In the genomic region with DNA sequence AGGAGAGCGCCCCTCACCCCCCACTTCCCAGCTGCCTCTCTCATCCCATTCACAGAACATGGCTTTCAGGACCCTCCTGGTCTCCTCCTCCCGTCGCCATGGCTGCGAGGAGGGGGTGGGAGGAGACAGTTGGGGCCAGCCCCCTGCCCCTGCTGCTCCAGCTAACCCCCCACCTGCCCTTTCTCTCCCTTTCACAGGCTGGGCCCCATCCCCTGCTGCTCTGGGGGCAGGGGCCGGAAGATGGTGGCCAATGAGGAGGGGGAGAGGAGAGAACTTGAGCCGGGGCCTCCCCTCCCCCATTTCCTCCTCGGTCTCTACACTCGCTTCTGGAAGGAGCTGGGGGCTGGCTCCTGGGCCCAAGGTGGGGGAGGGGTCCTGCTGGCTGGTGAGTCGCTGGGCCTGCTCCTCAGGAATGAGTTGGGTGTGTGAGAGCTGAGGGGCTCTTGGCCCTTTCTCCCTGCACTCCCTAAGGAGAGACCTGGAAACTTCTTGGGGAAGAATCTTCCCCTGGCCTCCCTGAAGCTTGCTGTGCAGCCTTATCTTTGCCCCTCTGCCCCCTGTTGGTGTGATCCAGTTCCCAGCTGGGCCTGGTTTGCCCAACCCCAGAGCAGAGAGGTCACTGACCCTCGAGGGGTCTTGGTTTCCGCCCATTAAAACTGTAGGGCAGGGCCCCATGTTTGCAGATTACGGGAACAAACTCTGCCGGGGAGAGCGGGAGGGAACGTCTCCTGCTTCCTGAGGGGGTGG, we compare ENCODE assay signal across 8 cellular contexts. TPM values are rescaled to one million over a fixed set of nuclear protein-coding genes. Genes with fewer than 3 reads are reported as not detected.
DNase-seq lines count a peak whose midpoint lies in the region; ATAC-seq, FAIRE-seq and TF ChIP-seq lines count a peak whose summit lies in the region.

No MANE protein-coding gene starts in this region.

- no peak for ATAC-seq in activated naive CD8-positive, alpha-beta T cell treated with anti-CD3 and anti-CD28 coated beads, Interleukin-2, amount 50 U/mL, for 24 hours
- ATAC-seq in GM19023 (IDR thresholded peaks at IDR 0.05; ENCODE audit: unreplicated experiment) (no peak), HG03097 (IDR thresholded peaks at IDR 0.05; ENCODE audit: low FRiP score, unreplicated experiment) (no peak), GM18861 (IDR thresholded peaks at IDR 0.05; ENCODE audit: unreplicated experiment) (no peak)

- DNase-seq in A172 (ENCODE audit: low spot score): peak; percentile 22
- no peak for DNase-seq in HFF-Myc (ENCODE audit: extremely low read depth, low read depth)
- no peak for DNase-seq in activated naive CD8-positive, alpha-beta T cell treated with anti-CD3 and anti-CD28 coated beads, Interleukin-2, amount 50 U/mL, for 24 hours
- no peak for DNase-seq in kidney
- peak; percentile 96 for DNase-seq in type B pancreatic cell (ENCODE audit: extremely low spot score, unreplicated experiment)

- H3K9me3 Mint-ChIP-seq in activated naive CD8-positive, alpha-beta T cell treated with anti-CD3 and anti-CD28 coated beads, Interleukin-2, amount 50 U/mL, for 24 hours: no peaks in the 10 kb centered on the region
- no peaks in the 10 kb centered on the region for H3K9me3 Mint-ChIP-seq in type B pancreatic cell

- H3K36me3 Mint-ChIP-seq in activated naive CD8-positive, alpha-beta T cell treated with anti-CD3 and anti-CD28 coated beads, Interleukin-2, amount 50 U/mL, for 24 hours (ENCODE audit: low read depth): no peaks in the 10 kb centered on the region
- H3K36me3 Mint-ChIP-seq in type B pancreatic cell: peaks cover 17% of the 10 kb centered on the region

- H3K9me3 ChIP-seq in kidney (ENCODE audit: control insufficient read depth in 1 of 2, low read length in 2 of 2): no peaks in the 10 kb centered on the region

- no peak for FAIRE-seq in kidney (lab: Jason Lieb, UNC)

- peak overlapping the region; percentile 97 for H3K4me3 ChIP-seq in HFF-Myc (replicated peaks; ENCODE audit: low read depth, low read length)
- peak overlapping the region; percentile 79 to 93 for H3K4me3 ChIP-seq in kidney (ENCODE audit: low read length in 2 of 2)

- peaks cover 0 to 12% of the 10 kb centered on the region in 2 donors for H3K4me1 ChIP-seq in kidney (ENCODE audit: control insufficient read depth in 1 of 2, insufficient read depth in 1 of 2, low read depth in 1 of 2, low read length in 2 of 2)

- peak overlapping the region; percentile 82 for H3K4me3 Mint-ChIP-seq in activated naive CD8-positive, alpha-beta T cell treated with anti-CD3 and anti-CD28 coated beads, Interleukin-2, amount 50 U/mL, for 24 hours
- H3K4me3 Mint-ChIP-seq in type B pancreatic cell: peak overlapping the region; percentile 98

- intact Hi-C loops in kidney (cut with DNase I): loop anchor here (5.0 kb wide), 1 partner anchor 182 kb away; no protein-coding TSS in a partner anchor

- H3K27ac ChIP-seq in kidney (ENCODE audit: low read depth in 2 of 2, low read length in 2 of 2): peak overlapping the region in 1 of 2 donors; percentile 48

- peaks cover 36% of the 10 kb centered on the region for H3K27me3 Mint-ChIP-seq in activated naive CD8-positive, alpha-beta T cell treated with anti-CD3 and anti-CD28 coated beads, Interleukin-2, amount 50 U/mL, for 24 hours
- no peaks in the 10 kb centered on the region for H3K27me3 Mint-ChIP-seq in type B pancreatic cell

- H3K9ac ChIP-seq in kidney (ENCODE audit: low read length in 2 of 2): peak overlapping the region in 1 of 2 donors; percentile 82

- peaks cover 13% of the 10 kb centered on the region for H3K4me1 Mint-ChIP-seq in activated naive CD8-positive, alpha-beta T cell treated with anti-CD3 and anti-CD28 coated beads, Interleukin-2, amount 50 U/mL, for 24 hours
- H3K4me1 Mint-ChIP-seq in type B pancreatic cell (ENCODE audit: unreplicated experiment): peaks cover 38% of the 10 kb centered on the region

- no peak overlapping the region for H3K27ac Mint-ChIP-seq in activated naive CD8-positive, alpha-beta T cell treated with anti-CD3 and anti-CD28 coated beads, Interleukin-2, amount 50 U/mL, for 24 hours
- H3K27ac Mint-ChIP-seq in type B pancreatic cell: peak overlapping the region; percentile 98

- H3K36me3 ChIP-seq in kidney (ENCODE audit: control insufficient read depth in 1 of 2, insufficient read depth in 2 of 2, low read length in 2 of 2): no peaks in the 10 kb centered on the region

- TF ChIP-seq CTCF in HFF-Myc (IDR thresholded peaks at IDR 0.05; ENCODE audit: low read depth, low read length, missing control alignments) (peak; percentile 8), kidney (IDR thresholded peaks at IDR 0.05; ENCODE audit: borderline replicate concordance, extremely low read depth, insufficient read depth) (no peak), type B pancreatic cell (conservative IDR thresholded peaks at IDR 0.05) (peak; percentile 40)

RNA-seq across cellular contexts. Expression of a gene that starts 10.2 kb away (rescaled TPM):
- total RNA-seq in A172 (2014; rRNA removed; shearing (Covaris generic)): 0.60 and 1.4 TPM in 2 replicates
- total RNA-seq in kidney (0.82 TPM), type B pancreatic cell (ENCODE audit: low replicate concordance) (0.38 and 0.48 TPM in 2 replicates)
- polyA plus RNA-seq in kidney (ENCODE audit: insufficient read depth, low read depth, low replicate concordance): 0.88 TPM

RNA-seq across cellular contexts. Expression of a gene that starts 18.1 kb away (rescaled TPM):
- total RNA-seq in A172 (2014; rRNA removed; shearing (Covaris generic)): 20.5 and 22.9 TPM in 2 replicates
- total RNA-seq in kidney (12.2 TPM), type B pancreatic cell (ENCODE audit: low replicate concordance) (16.9 and 20.7 TPM in 2 replicates)
- polyA plus RNA-seq in kidney (ENCODE audit: insufficient read depth, low read depth, low replicate concordance): 8.5 TPM

RNA-seq across cellular contexts. Expression of a gene that starts 28.4 kb away (rescaled TPM):
- total RNA-seq in A172 (2014; rRNA removed; shearing (Covaris generic)): 20.7 and 21.4 TPM in 2 replicates
- total RNA-seq in kidney (90.2 TPM), type B pancreatic cell (ENCODE audit: low replicate concordance) (56.7 and 80.6 TPM in 2 replicates)
- polyA plus RNA-seq in kidney (ENCODE audit: insufficient read depth, low read depth, low replicate concordance): 28.3 TPM

RNA-seq across cellular contexts. Expression of a gene that starts 42.0 kb away (rescaled TPM):
- 0.74 and 4.8 TPM in 2 replicates for total RNA-seq in A172 (2014; rRNA removed; shearing (Covaris generic))
- total RNA-seq in kidney: 785 TPM
- polyA plus RNA-seq in kidney (ENCODE audit: insufficient read depth, low read depth, low replicate concordance): 361 TPM
- 58.5 and 74.7 TPM in 2 replicates for total RNA-seq in type B pancreatic cell (ENCODE audit: low replicate concordance)

Comparison
In these comparisons a context has a peak if more than half of its experiments do, and no peak if none do; other contexts are left out.
1. DNase-seq: peak in A172 (single experiment) and type B pancreatic cell (single experiment); none in HFF-Myc (single experiment), activated naive CD8-positive, alpha-beta T cell treated with anti-CD3 and anti-CD28 coated beads, Interleukin-2, amount 50 U/mL, for 24 hours (single experiment) and kidney (single experiment).